In genomic region chr19:4580021-4580901, GRCh38 we compare ENCODE assay signal across 12 cellular contexts.
DNase-seq lines count a peak whose midpoint lies in the region; ATAC-seq and TF ChIP-seq lines count a peak whose summit lies in the region.
"Had no signal": no experiment of that assay in that cellular context is flagged by ENCODE, and none has a peak within 500 bp of the region (broad histone marks: within the 10 kb centered on the region; RNA-seq: fewer than 3 reads in every experiment).

No MANE protein-coding gene starts in this region.

- H3K36me3 ChIP-seq in DND-41 (ENCODE audit: insufficient read depth, low read length) (no peaks in the 10 kb centered on the region), parathyroid adenoma (ENCODE audit: control insufficient read depth, insufficient read depth, low read length) (no peaks in the 10 kb centered on the region)
- H3K36me3 ChIP-seq: transverse colon had no signal

- no peak for TF ChIP-seq CTCF in DND-41 (IDR thresholded peaks at IDR 0.05; ENCODE audit: borderline replicate concordance, extremely low read depth, low read length, poor library complexity, severe bottlenecking)
- peak; percentile 28 for TF ChIP-seq CTCF in fibroblast of pulmonary artery (IDR thresholded peaks at IDR 0.05; ENCODE audit: low read length, missing control alignments)
- no peak for TF ChIP-seq CTCF in parathyroid adenoma (IDR thresholded peaks at IDR 0.05)

- H3K79me2 ChIP-seq in DND-41 (ENCODE audit: insufficient read depth, low read length) (no peaks in the 10 kb centered on the region), parathyroid adenoma (peaks cover 2% of the 10 kb centered on the region)

- H3K4me3 ChIP-seq in DND-41 (ENCODE audit: low read depth in 1 of 2, low read length in 2 of 2) (no peak overlapping the region), fibroblast of pulmonary artery (replicated peaks; ENCODE audit: low read depth, low read length) (peak overlapping the region; percentile 63), parathyroid adenoma (ENCODE audit: low read depth, low read length) (peak overlapping the region; percentile 43)

- peaks cover 10% of the 10 kb centered on the region for H3K4me1 ChIP-seq in DND-41 (ENCODE audit: insufficient read depth, low read length)
- peaks cover 4% of the 10 kb centered on the region for H3K4me1 ChIP-seq in parathyroid adenoma

- H3K9ac ChIP-seq in DND-41 (ENCODE audit: low read depth, low read length): no peak overlapping the region
- no peak overlapping the region for H3K9ac ChIP-seq in parathyroid adenoma

- 0 out of 2 replicates have a peak overlapping the region, but pooled peaks have one; percentile 60 for H3K4me2 ChIP-seq in DND-41 (ENCODE audit: insufficient read depth, low read length)
- H3K4me2 ChIP-seq in parathyroid adenoma (ENCODE audit: low read length): peak overlapping the region; percentile 82

- peaks cover 44% of the 10 kb centered on the region for H3K27me3 ChIP-seq in DND-41 (ENCODE audit: insufficient read depth, low read length, poor library complexity)
- no peaks in the 10 kb centered on the region for H3K27me3 ChIP-seq in parathyroid adenoma (ENCODE audit: control insufficient read depth, insufficient read depth, low read length)

- H2AFZ ChIP-seq in DND-41 (ENCODE audit: low read depth, low read length) (no peak overlapping the region), parathyroid adenoma (peak overlapping the region; percentile 15)

- H3K27ac ChIP-seq in DND-41 (ENCODE audit: low read length) (no peak overlapping the region), parathyroid adenoma (no peak overlapping the region)
- H3K27ac ChIP-seq: epithelial cell of prostate, transverse colon had no signal

- H3K9me3 ChIP-seq in DND-41 (ENCODE audit: insufficient read depth, low read length, severe bottlenecking) (no peaks in the 10 kb centered on the region), parathyroid adenoma (ENCODE audit: control insufficient read depth, low read length) (no peaks in the 10 kb centered on the region)
- H3K9me3 ChIP-seq: transverse colon had no signal

- H4K20me1 ChIP-seq in DND-41 (ENCODE audit: insufficient read depth, low read length): peaks cover 4% of the 10 kb centered on the region; the same call in 1 of the 2 replicates

- ATAC-seq in DND-41 (ENCODE audit: insufficient read depth, low read depth) (no peak), HG03432 (IDR thresholded peaks at IDR 0.05; ENCODE audit: unreplicated experiment) (no peak), HG02870 (IDR thresholded peaks at IDR 0.05; ENCODE audit: unreplicated experiment) (no peak)

- no peak for DNase-seq in DND-41
- DNase-seq in NCI-H2171 (lab: John Stamatoyannopoulos, UW): peak; percentile 56
- DNase-seq in fibroblast of pulmonary artery (ENCODE audit: low read depth): no peak
- no peak for DNase-seq in activated naive CD4-positive, alpha-beta T cell treated with Interleukin-2 at 50 U/mL for 16 hours
- DNase-seq in MV-4-11 (lab: John Stamatoyannopoulos, UW): no peak
- DNase-seq: activated effector memory CD4-positive, alpha-beta T cell treated with anti-CD3 and anti-CD28 coated beads, Interleukin-2, amount 50 U/mL, for 16 hours; stimulated activated CD4-positive, alpha-beta T cell treated with anti-CD3 and anti-CD28 coated beads, Interleukin-4, amount 100 ng/mL, for 1 hour; transverse colon had no signal

Comparison
In these comparisons a context has a peak if more than half of its experiments do, and no peak if none do; other contexts are left out.
1. H3K4me3 ChIP-seq: peak in fibroblast of pulmonary artery (single experiment) and parathyroid adenoma (single experiment); none in DND-41 (0 of 2).